9 cellular contexts compared by ENCODE assay signal in the genomic region with DNA sequence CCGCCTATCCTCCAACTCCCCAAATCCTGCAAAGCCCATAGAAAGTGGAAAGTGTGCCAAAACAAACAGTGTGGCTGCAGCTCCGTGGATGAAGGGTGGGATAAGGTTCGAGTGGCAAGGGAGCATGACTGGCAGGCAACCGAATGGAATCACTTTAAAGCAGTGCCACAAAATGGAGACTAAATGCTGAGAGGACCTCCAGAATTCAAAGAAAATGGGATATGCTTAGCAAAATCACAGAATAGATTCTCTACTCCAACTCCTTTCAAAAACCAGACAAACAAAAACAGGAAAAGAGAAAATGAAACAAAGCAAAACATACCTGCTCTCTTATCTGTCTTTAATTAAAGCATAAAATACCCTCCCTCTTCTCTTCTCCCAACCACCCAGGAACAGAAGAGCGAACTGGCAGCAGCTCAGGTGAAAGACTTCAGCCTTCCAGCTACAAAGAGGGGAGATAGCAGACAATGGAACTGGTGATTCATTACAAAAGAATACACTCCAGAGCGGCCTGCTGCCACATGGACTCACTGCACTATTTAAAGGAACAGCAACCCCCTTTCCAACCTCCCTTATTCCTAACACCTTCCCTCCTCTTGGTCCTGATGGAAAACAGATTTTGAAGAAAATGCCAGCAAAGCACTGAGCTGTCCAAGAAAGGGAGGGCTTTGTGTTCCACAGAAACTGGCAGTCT.
A peak's percentile ranks its signal among the peaks of the same experiment; 100 is the strongest.
DNase-seq lines count a peak whose midpoint lies in the region; TF ChIP-seq lines count a peak whose summit lies in the region.
"Had no signal": no experiment of that assay in that cellular context is flagged by ENCODE, and none has a peak within 500 bp of the region (broad histone marks: within the 10 kb centered on the region; RNA-seq: fewer than 3 reads in every experiment).

No MANE protein-coding gene starts in this region.

- 24 to 37% methylated on average over 6 of the region's 6 CpGs for WGBS in testis, 2 donors

- H3K27me3 ChIP-seq in kidney epithelial cell (ENCODE audit: control insufficient read depth, insufficient read depth, low read length), result no peaks in the 10 kb centered on the region
- H3K27me3 ChIP-seq in testis, result no peaks in the 10 kb centered on the region
- H3K27me3 ChIP-seq: BLaER1 treated with 17β-estradiol and CSF1 and Interleukin-3, amounts not matched to agents 10 nM and 100 nM had no signal

- intact Hi-C loops in testis (cut with DNase I; ENCODE audit: low total_unique reads), result loop anchor here (10.0 kb wide), 1 partner anchor 201 kb away; no protein-coding TSS in a partner anchor

- DNase-seq in NCI-H2081 (lab: John Stamatoyannopoulos, UW) (peak; percentile 69 to 87), NCI-H2081 treated with DMSO at 0.1 percent for 48 hours (lab: John Stamatoyannopoulos, UW) (no peak), NCI-H524 (lab: John Stamatoyannopoulos, UW) (peak; percentile 38 to 57), caudate nucleus (lab: John Stamatoyannopoulos, UW) (peak in 6 of 61 donors; percentile 3 to 51 (median 17)), kidney epithelial cell (ENCODE audit: low read depth) (peak; percentile 69), testis (peak; percentile 64), mesenteric fat pad (ENCODE audit: low spot score) (no peak), GM19238 (ENCODE audit: insufficient read length, low spot score) (no peak)

- no peak for TF ChIP-seq POLR2A in testis (IDR thresholded peaks at IDR 0.05)

- H3K4me3 ChIP-seq in kidney epithelial cell (ENCODE audit: low read depth, low read length) (peak overlapping the region; percentile 41), testis (peak overlapping the region in 1 of 2 donors; percentile 15)
- H3K4me3 ChIP-seq: BLaER1 treated with 17β-estradiol and CSF1 and Interleukin-3, amounts not matched to agents 10 nM and 100 nM had no signal

- TF ChIP-seq CTCF in kidney epithelial cell (IDR thresholded peaks at IDR 0.05; ENCODE audit: insufficient read depth, low read length, poor library complexity, severe bottlenecking) (no peak), testis (IDR thresholded peaks at IDR 0.05) (no peak)

- peak overlapping the region; percentile 36 for H3K27ac ChIP-seq in caudate nucleus (ENCODE audit: low read depth, low read length)
- peak overlapping the region; percentile 36 to 47 for H3K27ac ChIP-seq in testis
- H3K27ac ChIP-seq: BLaER1 treated with 17β-estradiol and CSF1 and Interleukin-3, amounts not matched to agents 10 nM and 100 nM had no signal

- peaks cover 21% of the 10 kb centered on the region for H3K4me1 ChIP-seq in testis

- no peaks in the 10 kb centered on the region for H3K9me3 ChIP-seq in testis
- H3K9me3 ChIP-seq: BLaER1 treated with 17β-estradiol and CSF1 and Interleukin-3, amounts not matched to agents 10 nM and 100 nM had no signal

- no peaks in the 10 kb centered on the region for H3K36me3 ChIP-seq in kidney epithelial cell (ENCODE audit: control insufficient read depth, insufficient read depth, low read length)
- no peaks in the 10 kb centered on the region for H3K36me3 ChIP-seq in testis (ENCODE audit: low read depth, missing control alignments)
- H3K36me3 ChIP-seq: BLaER1 treated with 17β-estradiol and CSF1 and Interleukin-3, amounts not matched to agents 10 nM and 100 nM had no signal

Comparison
In these comparisons a context has a peak if more than half of its experiments do, and no peak if none do; other contexts are left out.
1. DNase-seq: peak in NCI-H2081 (2 of 2), NCI-H524 (2 of 2), kidney epithelial cell (single experiment) and testis (single experiment); none in NCI-H2081 treated with DMSO at 0.1 percent for 48 hours (single experiment), mesenteric fat pad (single experiment) and GM19238 (single experiment).